In genomic region chr16:61987474-61988012, GRCh38 we compare ENCODE assay signal across 24 cellular contexts.
"Had no signal": no experiment of that assay in that cellular context is flagged by ENCODE, and none has a peak within 500 bp of the region (broad histone marks: within the 10 kb centered on the region; RNA-seq: fewer than 3 reads in every experiment).

No MANE protein-coding gene starts in this region.

- ATAC-seq: K562, Panc1, PC-3, T-cell had no signal

- H3K9ac ChIP-seq: KMS-11, SK-N-SH had no signal

- H3K27ac ChIP-seq: HL-60, KMS-11, RWPE1 had no signal

- H3K4me2 ChIP-seq: KMS-11, SK-N-SH had no signal

- DNase-seq: Kasumi-1, MM.1S, NCI-H1092 treated with DMSO at 0.1 percent for 48 hours, NCI-H1436, NCI-H187, NCI-H2029, NCI-H2081 treated with DMSO at 0.1 percent for 48 hours, NCI-H2171, NCI-H226, NCI-H446, NCI-H510A, NCI-H524 treated with DMSO at 0.1 percent for 48 hours, NCI-H69, NCI-H774, PC-3, SHP77, SK-N-SH, SW 1271, T-cell had no signal

- H3K9me3 ChIP-seq: SK-N-SH had no signal

- H3K4me3 ChIP-seq: K562 had no signal
